Comparison of ENCODE assay signal across 10 cellular contexts in the genomic region with DNA sequence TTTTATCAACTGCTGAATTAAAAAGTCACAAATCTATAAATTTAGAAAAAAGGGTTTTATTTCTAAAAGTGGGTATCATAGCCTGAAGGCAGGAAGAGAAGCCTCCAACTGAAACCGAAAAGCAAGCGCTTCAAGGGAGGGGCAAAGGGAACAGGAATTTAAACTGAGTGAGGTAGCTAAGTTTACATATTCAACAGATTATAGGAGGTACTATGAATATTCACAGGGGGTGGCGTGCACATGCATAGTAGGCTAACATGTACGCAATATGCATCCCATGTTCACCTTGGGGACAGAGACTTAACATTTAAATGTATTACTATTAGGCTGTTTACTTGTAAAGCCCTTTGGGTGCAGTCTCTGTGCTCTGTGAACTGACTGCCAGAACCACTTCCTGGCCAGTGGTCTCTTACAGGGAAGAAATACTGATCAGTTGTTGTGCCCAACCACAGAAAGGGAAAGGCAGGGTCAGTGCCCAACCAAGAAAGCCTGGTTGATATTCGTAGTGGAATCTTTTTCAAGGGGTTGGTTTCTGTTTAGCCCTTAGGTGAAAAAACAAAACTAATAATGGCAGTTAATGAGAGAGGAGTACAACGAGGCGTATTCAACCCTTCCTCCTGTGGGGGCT.
DNase-seq lines count a peak whose midpoint lies in the region; ATAC-seq lines count a peak whose summit lies in the region.
"Had no signal": no experiment of that assay in that cellular context is flagged by ENCODE, and none has a peak within 500 bp of the region (broad histone marks: within the 10 kb centered on the region; RNA-seq: fewer than 3 reads in every experiment).

No MANE protein-coding gene starts in this region.

- peak; percentile 91 for ATAC-seq in GM18861 (IDR thresholded peaks at IDR 0.05; ENCODE audit: unreplicated experiment)
- ATAC-seq in GM21786 (IDR thresholded peaks at IDR 0.05; ENCODE audit: unreplicated experiment) = peak; percentile 80
- ATAC-seq in HG03460 (IDR thresholded peaks at IDR 0.05; ENCODE audit: unreplicated experiment) = peak; percentile 87
- ATAC-seq in memory B cell (ENCODE audit: low read depth) = peak; percentile 62

- H3K36me3 Mint-ChIP-seq in memory B cell = no peaks in the 10 kb centered on the region

- peak overlapping the region; percentile 74 for H3K4me3 Mint-ChIP-seq in memory B cell

- peaks cover 18% of the 10 kb centered on the region for H3K4me1 Mint-ChIP-seq in memory B cell

- H3K27me3 Mint-ChIP-seq in memory B cell = no peaks in the 10 kb centered on the region

- H3K27ac Mint-ChIP-seq in memory B cell = peak overlapping the region; percentile 78

- DNase-seq in memory B cell (ENCODE audit: low spot score in 2 of 2) = peak in 1 of 2 donors; percentile 11
- no peak for DNase-seq in DMS153 treated with DMSO at 0.1 percent for 48 hours (lab: John Stamatoyannopoulos, UW; ENCODE audit: unreplicated experiment)
- no peak for DNase-seq in NCI-H526 treated with DMSO at 0.1 percent for 48 hours (lab: John Stamatoyannopoulos, UW)
- DNase-seq in inferior parietal cortex (ENCODE audit: extremely low spot score) = no peak
- DNase-seq in NCI-H1105 treated with DMSO at 0.1 percent for 48 hours (lab: John Stamatoyannopoulos, UW) = no peak
- DNase-seq: NCI-H1048; stimulated activated naive CD4-positive, alpha-beta T cell treated with Interleukin-2 at 50 U/mL for 16 hours had no signal

- peaks cover 1% of the 10 kb centered on the region for H3K9me3 Mint-ChIP-seq in memory B cell
